In genomic region chr4:95540227-95540626, GRCh38 we compare ENCODE assay signal across 21 cellular contexts. TPM values are rescaled to one million over a fixed set of nuclear protein-coding genes. Genes with fewer than 3 reads are reported as not detected.
DNase-seq lines count a peak whose midpoint lies in the region; ATAC-seq and TF ChIP-seq lines count a peak whose summit lies in the region.
"Had no signal": no experiment of that assay in that cellular context is flagged by ENCODE, and none has a peak within 500 bp of the region (broad histone marks: within the 10 kb centered on the region; RNA-seq: fewer than 3 reads in every experiment).

No MANE protein-coding gene starts in this region.

- H3K36me3 Mint-ChIP-seq in activated CD8-positive, alpha-beta memory T cell treated with anti-CD3 and anti-CD28 coated beads, Interleukin-2, amount 10 ng/mL, durations not matched to agents 7 days and 5 days, result no peaks in the 10 kb centered on the region
- no peaks in the 10 kb centered on the region for H3K36me3 Mint-ChIP-seq in activated naive CD8-positive, alpha-beta T cell treated with anti-CD3 and anti-CD28 coated beads, Interleukin-2, amount 50 U/mL, for 24 hours (ENCODE audit: low read depth)
- H3K36me3 Mint-ChIP-seq: activated naive CD4-positive, alpha-beta T cell treated with anti-CD3 and anti-CD28 coated beads, Interleukin-2, amount 50 U/mL, for 72 hours; CD8-positive, alpha-beta memory T cell; naive B cell had no signal

- no peak overlapping the region for H3K9ac ChIP-seq in KMS-11

- no peak overlapping the region for H3K27ac Mint-ChIP-seq in activated CD8-positive, alpha-beta memory T cell treated with anti-CD3 and anti-CD28 coated beads, Interleukin-2, amount 10 ng/mL, durations not matched to agents 7 days and 5 days
- no peak overlapping the region for H3K27ac Mint-ChIP-seq in activated naive CD8-positive, alpha-beta T cell treated with anti-CD3 and anti-CD28 coated beads, Interleukin-2, amount 50 U/mL, for 24 hours
- H3K27ac Mint-ChIP-seq: activated naive CD4-positive, alpha-beta T cell treated with anti-CD3 and anti-CD28 coated beads, Interleukin-2, amount 50 U/mL, for 72 hours; CD8-positive, alpha-beta memory T cell; naive B cell; stimulated activated naive CD8-positive, alpha-beta T cell treated with anti-CD3 and anti-CD28 coated beads, Interleukin-15, Interleukin-2, amounts not matched to agents 100 ng/mL and 50 ng/mL, for 24 hours had no signal

- H3K4me3 Mint-ChIP-seq in activated CD8-positive, alpha-beta memory T cell treated with anti-CD3 and anti-CD28 coated beads, Interleukin-2, amount 10 ng/mL, durations not matched to agents 7 days and 5 days, result no peak overlapping the region
- no peak overlapping the region for H3K4me3 Mint-ChIP-seq in activated naive CD8-positive, alpha-beta T cell treated with anti-CD3 and anti-CD28 coated beads, Interleukin-2, amount 50 U/mL, for 24 hours
- H3K4me3 Mint-ChIP-seq: CD8-positive, alpha-beta memory T cell; naive B cell; stimulated activated naive CD8-positive, alpha-beta T cell treated with anti-CD3 and anti-CD28 coated beads, Interleukin-15, Interleukin-2, amounts not matched to agents 100 ng/mL and 50 ng/mL, for 24 hours had no signal

- H3K27me3 Mint-ChIP-seq in activated CD8-positive, alpha-beta memory T cell treated with anti-CD3 and anti-CD28 coated beads, Interleukin-2, amount 10 ng/mL, durations not matched to agents 7 days and 5 days, result peaks cover 5% of the 10 kb centered on the region
- H3K27me3 Mint-ChIP-seq in activated naive CD8-positive, alpha-beta T cell treated with anti-CD3 and anti-CD28 coated beads, Interleukin-2, amount 50 U/mL, for 24 hours, result no peaks in the 10 kb centered on the region
- H3K27me3 Mint-ChIP-seq: CD8-positive, alpha-beta memory T cell had no signal

- 41 to 51% methylated on average over 3 of the region's 3 CpGs for WGBS in testis, 2 donors

- H3K27ac ChIP-seq in KMS-11, result no peak overlapping the region
- H3K27ac ChIP-seq in dorsolateral prefrontal cortex, result peak overlapping the region in 56 of 59 donors; percentile 7 to 100 (median 98)
- H3K27ac ChIP-seq in layer of hippocampus (ENCODE audit: low read depth, low read length), result peak overlapping the region; percentile 40
- H3K27ac ChIP-seq in testis, result peak overlapping the region; percentile 15 to 92
- H3K27ac ChIP-seq: body of pancreas, ovary had no signal

- H3K27me3 ChIP-seq in KMS-11 (ENCODE audit: insufficient read depth, low read depth), result no peaks in the 10 kb centered on the region
- no peaks in the 10 kb centered on the region for H3K27me3 ChIP-seq in dorsolateral prefrontal cortex
- no peaks in the 10 kb centered on the region for H3K27me3 ChIP-seq in layer of hippocampus (ENCODE audit: control insufficient read depth, insufficient read depth, low read length)
- no peaks in the 10 kb centered on the region for H3K27me3 ChIP-seq in testis
- H3K27me3 ChIP-seq: body of pancreas, ovary had no signal

- ATAC-seq in activated CD8-positive, alpha-beta memory T cell treated with anti-CD3 and anti-CD28 coated beads, Interleukin-2, amount 10 ng/mL, durations not matched to agents 7 days and 5 days, result no peak
- no peak for ATAC-seq in activated naive CD8-positive, alpha-beta T cell treated with anti-CD3 and anti-CD28 coated beads, Interleukin-2, amount 50 U/mL, for 24 hours
- ATAC-seq: activated naive CD4-positive, alpha-beta T cell treated with anti-CD3 and anti-CD28 coated beads, Interleukin-2, amount 50 U/mL, for 72 hours; body of pancreas; sciatic nerve had no signal

- H3K4me1 ChIP-seq in KMS-11 (ENCODE audit: low read depth, poor library complexity, severe bottlenecking), result peaks cover 76% of the 10 kb centered on the region
- peaks cover 9% of the 10 kb centered on the region for H3K4me1 ChIP-seq in testis
- H3K4me1 ChIP-seq: body of pancreas had no signal

- H3K4me3 ChIP-seq in KMS-11 (IDR thresholded peaks at IDR 0.05; ENCODE audit: insufficient read depth, low read depth, low read length), result no peak overlapping the region
- H3K4me3 ChIP-seq in dorsolateral prefrontal cortex, result peak overlapping the region in 37 of 59 donors; percentile 1 to 94 (median 19)
- no peak overlapping the region for H3K4me3 ChIP-seq in testis
- H3K4me3 ChIP-seq: body of pancreas, lung, ovary had no signal

- H4K20me1 ChIP-seq in KMS-11 (ENCODE audit: insufficient read depth), result no peaks in the 10 kb centered on the region

- TF ChIP-seq POLR2A in testis (IDR thresholded peaks at IDR 0.05), result no peak

- H3K4me1 Mint-ChIP-seq in activated CD8-positive, alpha-beta memory T cell treated with anti-CD3 and anti-CD28 coated beads, Interleukin-2, amount 10 ng/mL, durations not matched to agents 7 days and 5 days, result no peaks in the 10 kb centered on the region
- no peaks in the 10 kb centered on the region for H3K4me1 Mint-ChIP-seq in activated naive CD8-positive, alpha-beta T cell treated with anti-CD3 and anti-CD28 coated beads, Interleukin-2, amount 50 U/mL, for 24 hours
- H3K4me1 Mint-ChIP-seq: CD8-positive, alpha-beta memory T cell; naive B cell had no signal

- no peak overlapping the region for H2AFZ ChIP-seq in KMS-11 (ENCODE audit: low read depth)

- DNase-seq in dorsolateral prefrontal cortex, result no peak
- no peak for DNase-seq in testis
- DNase-seq in activated CD8-positive, alpha-beta memory T cell treated with anti-CD3 and anti-CD28 coated beads, Interleukin-2, amount 10 ng/mL, durations not matched to agents 7 days and 5 days, result no peak
- no peak for DNase-seq in SIG-M5 treated with dmso at 0.1 percent for 504 hours (lab: John Stamatoyannopoulos, UW; ENCODE audit: unreplicated experiment)
- no peak for DNase-seq in activated naive CD8-positive, alpha-beta T cell treated with anti-CD3 and anti-CD28 coated beads, Interleukin-2, amount 50 U/mL, for 24 hours
- DNase-seq: activated CD8-positive, alpha-beta memory T cell treated with anti-CD3 and anti-CD28 coated beads for 24 hours; body of pancreas; CD8-positive, alpha-beta memory T cell; DMS79; Karpas-422; naive B cell; NCI-H1048; NCI-H1930; ovary; T1000 had no signal

- peak overlapping the region; percentile 87 for H3K4me2 ChIP-seq in KMS-11

- H3K79me2 ChIP-seq in KMS-11 (ENCODE audit: insufficient read depth, low read depth), result no peaks in the 10 kb centered on the region

- intact Hi-C loops in dorsolateral prefrontal cortex (cut with DNase I) (loop anchor here (5.0 to 10.0 kb wide), 4 partner anchors 125 to 292 kb away; no protein-coding TSS in a partner anchor), testis (cut with DNase I; ENCODE audit: low total_unique reads) (no loop called here)

- CTCF ChIA-PET in activated CD8-positive, alpha-beta memory T cell treated with anti-CD3 and anti-CD28 coated beads, Interleukin-2, amount 10 ng/mL, durations not matched to agents 7 days and 5 days (lab: Charles Lee), result no interaction called here

- TF ChIP-seq CTCF in KMS-11 (conservative IDR thresholded peaks at IDR 0.05; ENCODE audit: low read depth, low read length) (no peak), dorsolateral prefrontal cortex (IDR thresholded peaks at IDR 0.05 in 54 of 56, conservative IDR thresholded peaks at IDR 0.05 in 2 of 56; ENCODE audit: low read depth in 1 of 56, partially characterized antibody in 56 of 56) (peak in 6 of 56 donors; percentile 3 to 30 (median 25)), testis (IDR thresholded peaks at IDR 0.05) (no peak)

- H3K9me3 Mint-ChIP-seq in activated CD8-positive, alpha-beta memory T cell treated with anti-CD3 and anti-CD28 coated beads, Interleukin-2, amount 10 ng/mL, durations not matched to agents 7 days and 5 days (ENCODE audit: low read depth), result no peaks in the 10 kb centered on the region
- no peaks in the 10 kb centered on the region for H3K9me3 Mint-ChIP-seq in activated naive CD8-positive, alpha-beta T cell treated with anti-CD3 and anti-CD28 coated beads, Interleukin-2, amount 50 U/mL, for 24 hours
- H3K9me3 Mint-ChIP-seq: activated naive CD4-positive, alpha-beta T cell treated with anti-CD3 and anti-CD28 coated beads, Interleukin-2, amount 50 U/mL, for 72 hours; CD8-positive, alpha-beta memory T cell; stimulated activated naive CD8-positive, alpha-beta T cell treated with anti-CD3 and anti-CD28 coated beads, Interleukin-15, Interleukin-2, amounts not matched to agents 100 ng/mL and 50 ng/mL, for 24 hours had no signal

- no peaks in the 10 kb centered on the region for H3K36me3 ChIP-seq in KMS-11 (ENCODE audit: insufficient read depth)
- no peaks in the 10 kb centered on the region for H3K36me3 ChIP-seq in testis (ENCODE audit: low read depth, missing control alignments)
- H3K36me3 ChIP-seq: ovary had no signal

- H3K9me3 ChIP-seq in testis, result no peaks in the 10 kb centered on the region
- H3K9me3 ChIP-seq: body of pancreas, ovary had no signal

RNA-seq across cellular contexts. Expression of gene UNC5C, which starts 8.5 kb away (rescaled TPM):
- total RNA-seq in dorsolateral prefrontal cortex (10 to 100 TPM; 16.1 to 88.4 (median 33.9) TPM), testis (10 to 100 TPM; 20.5 to 22.8 TPM)
- 6.8 TPM for polyA plus RNA-seq in testis (ENCODE audit: insufficient read depth, low read depth, low replicate concordance)
- total RNA-seq in activated CD8-positive, alpha-beta memory T cell treated with anti-CD3 and anti-CD28 coated beads, Interleukin-2, amount 10 ng/mL, durations not matched to agents 7 days and 5 days, result not detected
- total RNA-seq: activated naive CD4-positive, alpha-beta T cell treated with anti-CD3 and anti-CD28 coated beads, Interleukin-2, amount 50 U/mL, for 72 hours; CD8-positive, alpha-beta memory T cell had no signal
- polyA plus RNA-seq: CD8-positive, alpha-beta memory T cell had no signal

Comparison
In these comparisons a context has a peak if more than half of its experiments do, and no peak if none do; other contexts are left out.
1. H3K4me3 ChIP-seq: peak in dorsolateral prefrontal cortex (37 of 59); none in KMS-11 (single experiment) and testis (0 of 2).
2. RNA of gene UNC5C, which starts 8.5 kb away (total RNA-seq): 16.1 to 88.4 TPM in dorsolateral prefrontal cortex and 20.5 to 22.8 TPM in testis; not detected in activated CD8-positive, alpha-beta memory T cell treated with anti-CD3 and anti-CD28 coated beads, Interleukin-2, amount 10 ng/mL, durations not matched to agents 7 days and 5 days; every median in the first group is over 10 times any median in the second.